21 cellular contexts compared by ENCODE assay signal in the genomic region with DNA sequence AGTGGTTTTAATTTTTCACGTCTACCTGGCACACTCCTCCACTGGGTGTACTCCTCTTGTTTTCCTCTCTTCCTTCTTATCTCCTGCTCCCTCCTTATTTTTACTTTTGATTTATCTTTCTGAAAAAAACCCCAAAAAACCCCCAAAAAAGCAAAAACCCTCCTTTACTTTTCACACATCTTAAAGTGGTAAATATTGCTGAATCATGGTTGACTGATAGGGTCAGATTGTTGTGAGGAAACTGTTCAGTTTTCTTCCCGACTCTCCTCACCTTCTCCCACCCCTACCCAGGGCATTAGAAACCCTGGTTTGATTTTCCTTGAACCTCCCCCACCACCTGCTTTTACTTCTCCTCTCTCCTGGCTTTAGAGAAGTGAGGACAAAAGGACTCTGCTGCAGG. TPM values are rescaled to one million over a fixed set of nuclear protein-coding genes. Genes with fewer than 3 reads are reported as not detected.
A peak's percentile ranks its signal among the peaks of the same experiment; 100 is the strongest.
DNase-seq lines count a peak whose midpoint lies in the region; ATAC-seq, FAIRE-seq and TF ChIP-seq lines count a peak whose summit lies in the region.
"Had no signal": no experiment of that assay in that cellular context is flagged by ENCODE, and none has a peak within 500 bp of the region (broad histone marks: within the 10 kb centered on the region; RNA-seq: fewer than 3 reads in every experiment).

No MANE protein-coding gene starts in this region.

- H2BK15ac ChIP-seq in IMR-90 (ENCODE audit: low read depth, low read length), result no peak overlapping the region

- H3K4ac ChIP-seq in IMR-90 (ENCODE audit: low read depth, low read length), result no peak overlapping the region

- FAIRE-seq in HepG2 (lab: Jason Lieb, UNC) (no peak), GM12878 (lab: Jason Lieb, UNC) (no peak)
- FAIRE-seq: D721Med, G401.6 had no signal

- H3K36me3 ChIP-seq in HepG2 (replicated peaks in 1 of 2; ENCODE audit: control insufficient read depth in 1 of 2, insufficient read depth in 2 of 2, low read length in 2 of 2) (no peaks in the 10 kb centered on the region), right lobe of liver (no peaks in the 10 kb centered on the region), IMR-90 (ENCODE audit: control insufficient read depth, insufficient read depth, low read length) (no peaks in the 10 kb centered on the region), GM12878 (ENCODE audit: control insufficient read depth in 2 of 2, insufficient read depth in 2 of 2, low read length in 1 of 2) (no peaks in the 10 kb centered on the region)

- no peaks in the 10 kb centered on the region for H3K27me3 ChIP-seq in HepG2 (ENCODE audit: control insufficient read depth in 1 of 2, insufficient read depth in 2 of 2, low read length in 2 of 2)
- no peaks in the 10 kb centered on the region for H3K27me3 ChIP-seq in right lobe of liver
- H3K27me3 ChIP-seq in IMR-90 (ENCODE audit: control insufficient read depth, insufficient read depth, low read length), result no peaks in the 10 kb centered on the region
- H3K27me3 ChIP-seq in GM12878 (replicated peaks in 1 of 2; ENCODE audit: control insufficient read depth in 2 of 2, insufficient read depth in 2 of 2, low read length in 1 of 2), result no peaks in the 10 kb centered on the region

- H3K4me1 ChIP-seq in HepG2 (ENCODE audit: insufficient read depth, low read length) (no peaks in the 10 kb centered on the region), right lobe of liver (no peaks in the 10 kb centered on the region), IMR-90 (ENCODE audit: control insufficient read depth, insufficient read depth, low read length) (no peaks in the 10 kb centered on the region), GM12878 (ENCODE audit: control insufficient read depth, insufficient read depth, low read length) (peaks cover 25% of the 10 kb centered on the region)

- no peak overlapping the region for H4K8ac ChIP-seq in IMR-90 (ENCODE audit: low read depth in 2 of 2, low read length in 2 of 2)

- no peak for TF ChIP-seq CTCF in HepG2 (CRISPR knock-in tag; IDR thresholded peaks at IDR 0.05)
- no peak for TF ChIP-seq CTCF in right lobe of liver (IDR thresholded peaks at IDR 0.05)
- TF ChIP-seq CTCF in IMR-90 (conservative IDR thresholded peaks at IDR 0.05; ENCODE audit: low read depth, low read length), result no peak
- TF ChIP-seq CTCF in GM12878 (IDR thresholded peaks at IDR 0.05 in 2 of 3, conservative IDR thresholded peaks at IDR 0.05 in 1 of 3; ENCODE audit: control insufficient read depth in 2 of 3, extremely low read depth in 1 of 3, insufficient read depth in 1 of 3, low read depth in 3 of 3, low read length in 3 of 3), result no peak

- no TSS peak for BruUV-seq in HepG2 (replicated peaks; lab: Mats Ljungman, UMichigan)
- no TSS peak for BruUV-seq in IMR-90 (replicated peaks; lab: Mats Ljungman, UMichigan)
- no TSS peak for BruUV-seq in GM12878 (replicated peaks; lab: Mats Ljungman, UMichigan)

- no peak overlapping the region for H3K23ac ChIP-seq in IMR-90 (ENCODE audit: low read depth, low read length)

- H3K14ac ChIP-seq in IMR-90 (replicated peaks; ENCODE audit: low read depth, low read length), result no peak overlapping the region

- H4K91ac ChIP-seq in IMR-90 (ENCODE audit: insufficient read depth, low read depth, low read length), result no peak overlapping the region

- in situ Hi-C loops in HepG2 (cut with HindIII; ENCODE audit: extremely low pct_ligation_motif_present, low pct_unique_long_range_greater_than_20kb) (no loop called here), IMR-90 (cut with MboI; ENCODE audit: low sequenced_read_pairs) (loop anchor here (25.0 kb wide), 1 partner anchor 98 kb away; no protein-coding TSS in a partner anchor), GM12878 (cut with MboI) (no loop called here)

- TF ChIP-seq EP300 in HepG2 (IDR thresholded peaks at IDR 0.05; ENCODE audit: low read depth in 2 of 2, low read length in 2 of 2), result no peak
- no peak for TF ChIP-seq EP300 in HepG2 (CRISPR knock-in tag; IDR thresholded peaks at IDR 0.05; ENCODE audit: borderline replicate concordance)
- TF ChIP-seq EP300 in GM12878 (IDR thresholded peaks at IDR 0.05; ENCODE audit: borderline replicate concordance in 1 of 2, control insufficient read depth in 1 of 2, low read depth in 2 of 2, low read length in 2 of 2), result no peak

- peaks cover 22% of the 10 kb centered on the region; the same call in 1 of the 2 replicates for H3K9me3 ChIP-seq in HepG2 (ENCODE audit: low read length)
- no peaks in the 10 kb centered on the region for H3K9me3 ChIP-seq in right lobe of liver
- H3K9me3 ChIP-seq in IMR-90 (ENCODE audit: control insufficient read depth, insufficient read depth, low read length), result no peaks in the 10 kb centered on the region
- no peaks in the 10 kb centered on the region; the same call in 1 of the 3 replicates for H3K9me3 ChIP-seq in GM12878 (replicated peaks; ENCODE audit: control insufficient read depth, insufficient read depth, low read length)
- H3K9me3 ChIP-seq: SK-N-SH had no signal

- H2BK120ac ChIP-seq in IMR-90 (ENCODE audit: low read depth, low read length), result no peak overlapping the region

- H4K5ac ChIP-seq in IMR-90 (ENCODE audit: low read depth, low read length), result no peak overlapping the region

- no peak overlapping the region for H2BK20ac ChIP-seq in IMR-90 (ENCODE audit: low read depth, low read length)

- no peak overlapping the region for H3K56ac ChIP-seq in IMR-90 (ENCODE audit: extremely low read depth, insufficient read depth, low read length)

- dilution Hi-C loops in IMR-90 (cut with HindIII; ENCODE audit: low sequenced_read_pairs, unreplicated experiment), result no loop called here

- CTCF ChIA-PET in HepG2 (lab: Yijun Ruan, JAX; ENCODE audit: low intra/inter-chr PET ratio, low total read pairs) (no interaction called here), IMR-90 (lab: Yijun Ruan, JAX) (no interaction called here), GM12878 (lab: Yijun Ruan, JAX) (no interaction called here)

- RAD21 ChIA-PET in GM12878 (lab: Charles Lee; ENCODE audit: unreplicated experiment), result no interaction called here

- TF ChIP-seq POLR2A in HepG2 (IDR thresholded peaks at IDR 0.05; ENCODE audit: insufficient read depth in 1 of 2, low read depth in 2 of 2, low read length in 2 of 2) (no peak), right lobe of liver (IDR thresholded peaks at IDR 0.05) (no peak), IMR-90 (IDR thresholded peaks at IDR 0.05; ENCODE audit: low read depth, low read length) (no peak), GM12878 (IDR thresholded peaks at IDR 0.05; ENCODE audit: low read depth, low read length) (no peak)

- H3K9ac ChIP-seq in HepG2 (ENCODE audit: insufficient read depth, low read depth, low read length) (no peak overlapping the region), IMR-90 (ENCODE audit: low read depth, low read length) (no peak overlapping the region), GM12878 (ENCODE audit: control insufficient read depth, insufficient read depth, low read length) (0 out of 2 replicates have a peak overlapping the region, but pooled peaks have one; percentile 48)
- H3K9ac ChIP-seq: SK-N-SH had no signal

- H2AK5ac ChIP-seq in IMR-90 (ENCODE audit: low read depth, low read length), result no peak overlapping the region

- no peak overlapping the region for H3K4me3 ChIP-seq in HepG2 (replicated peaks in 1 of 3; ENCODE audit: insufficient read depth in 1 of 3, low read depth in 2 of 3, low read length in 3 of 3)
- H3K4me3 ChIP-seq in right lobe of liver, result no peak overlapping the region
- H3K4me3 ChIP-seq in IMR-90 (ENCODE audit: insufficient read depth, low read depth, low read length), result no peak overlapping the region
- no peak overlapping the region for H3K4me3 ChIP-seq in GM12878

- POLR2A ChIA-PET in HepG2 (lab: Yijun Ruan, JAX) (no interaction called here), IMR-90 (lab: Charles Lee; ENCODE audit: unreplicated experiment) (no interaction called here), GM12878 (lab: Charles Lee) (no interaction called here)

- no peak overlapping the region for H2AFZ ChIP-seq in HepG2 (ENCODE audit: low read length)
- H2AFZ ChIP-seq in IMR-90 (replicated peaks; ENCODE audit: low read length, poor library complexity), result no peak overlapping the region
- H2AFZ ChIP-seq in GM12878 (ENCODE audit: control insufficient read depth, low read depth, low read length), result no peak overlapping the region

- H4K20me1 ChIP-seq in HepG2 (ENCODE audit: insufficient read depth, low read length) (no peaks in the 10 kb centered on the region), IMR-90 (ENCODE audit: insufficient read depth, low read length) (no peaks in the 10 kb centered on the region), GM12878 (ENCODE audit: control insufficient read depth, insufficient read depth) (no peaks in the 10 kb centered on the region)

- no peak overlapping the region for H2AK9ac ChIP-seq in IMR-90 (replicated peaks; ENCODE audit: low read depth, low read length, poor library complexity)

- ATAC-seq in HepG2, result no peak
- ATAC-seq in right lobe of liver, result no peak
- no peak for ATAC-seq in IMR-90 (ENCODE audit: low read depth)
- no peak for ATAC-seq in GM12878
- no peak for ATAC-seq in GM19328 (IDR thresholded peaks at IDR 0.05; ENCODE audit: unreplicated experiment)
- ATAC-seq in HG02938 (IDR thresholded peaks at IDR 0.05; ENCODE audit: unreplicated experiment), result no peak
- ATAC-seq: PC-3, T-helper 17 cell had no signal

- H3K4me2 ChIP-seq in HepG2 (ENCODE audit: low read depth, low read length) (no peak overlapping the region), IMR-90 (ENCODE audit: low read depth, low read length) (no peak overlapping the region), GM12878 (ENCODE audit: control insufficient read depth, insufficient read depth) (peak overlapping the region; percentile 88; the same call in 1 of the 2 replicates)
- H3K4me2 ChIP-seq: SK-N-SH had no signal

- H2BK5ac ChIP-seq in IMR-90 (ENCODE audit: low read depth, low read length, poor library complexity, severe bottlenecking), result no peak overlapping the region

- no peaks in the 10 kb centered on the region for H3K79me2 ChIP-seq in HepG2 (ENCODE audit: insufficient read depth, low read length)
- H3K79me2 ChIP-seq in GM12878 (ENCODE audit: control insufficient read depth, insufficient read depth, low read length), result no peaks in the 10 kb centered on the region

- H3K27ac ChIP-seq in HepG2 (ENCODE audit: extremely low read length, insufficient read depth, low read length) (no peak overlapping the region), right lobe of liver (no peak overlapping the region), IMR-90 (ENCODE audit: insufficient read depth, low read length) (no peak overlapping the region), GM12878 (ENCODE audit: control insufficient read depth, insufficient read depth) (peak overlapping the region; percentile 89)

- SMC1A ChIA-PET in GM12878 (lab: Charles Lee; ENCODE audit: uncharacterized antibody, unreplicated experiment), result no interaction called here

- TF ChIP-seq RAD21 in HepG2 (CRISPR knock-in tag; IDR thresholded peaks at IDR 0.05) (no peak), IMR-90 (IDR thresholded peaks at IDR 0.05; ENCODE audit: low read length) (no peak), GM12878 (IDR thresholded peaks at IDR 0.05; ENCODE audit: insufficient read depth, low read depth, low read length) (no peak)

- H3K18ac ChIP-seq in IMR-90 (ENCODE audit: low read depth, low read length), result no peak overlapping the region

- no peak for DNase-seq in HepG2 (ENCODE audit: low spot score)
- DNase-seq in right lobe of liver, result no peak
- no peak for DNase-seq in IMR-90
- DNase-seq in GM12878 (ENCODE audit: low read depth, low spot score), result no peak
- DNase-seq in HT-29 (ENCODE audit: low spot score), result no peak
- no peak for DNase-seq in DMS 273 (lab: John Stamatoyannopoulos, UW; ENCODE audit: unreplicated experiment)
- DNase-seq: 8988T; CD4-positive, alpha-beta T cell; DMS53; H7; KG1; MM.1S; NCI-H2029; NCI-H69; PC-3; SK-N-SH; T-helper 17 cell had no signal

- intact Hi-C loops in HepG2 (cut with micrococcal nuclease; ENCODE audit: unreplicated experiment), result no loop called here
- intact Hi-C loops in right lobe of liver (cut with DNase I), result no loop called here
- intact Hi-C loops in IMR-90 (cut with micrococcal nuclease), result no loop called here
- intact Hi-C loops in GM12878 (cut with micrococcal nuclease; ENCODE audit: unreplicated experiment), result no loop called here

- H3K9me1 ChIP-seq in IMR-90 (ENCODE audit: insufficient read depth, low read length), result no peaks in the 10 kb centered on the region

- no peaks in the 10 kb centered on the region for H3K79me1 ChIP-seq in IMR-90 (ENCODE audit: low read depth in 1 of 2, low read length in 2 of 2)

- WGBS in HepG2 (ENCODE audit: low lambda C conversion rate), result 45% methylated on average over 2 of the region's 2 CpGs
- 43% methylated on average over 1 of the region's 2 CpGs for WGBS in right lobe of liver (ENCODE audit: insufficient coverage, low coverage, low lambda C conversion rate, missing lambda C conversion rate)
- no CpG with 5 or more reads among the region's 2 CpGs for WGBS in IMR-90 (ENCODE audit: extremely low coverage in 2 of 2, insufficient read length in 1 of 2), 2 experiments
- 46% methylated on average over 2 of the region's 2 CpGs for WGBS in GM12878 (ENCODE audit: insufficient coverage, insufficient replicate concordance, low lambda C conversion rate, missing lambda C conversion rate)

RNA-seq across cellular contexts. Expression of a gene that starts 25.4 kb away (rescaled TPM):
- total RNA-seq in HepG2 (2016; rRNA removed; fragmentation: Illumina TruSeq; extraction: Trizol), result 2.8 and 3.1 TPM in 2 replicates
- total RNA-seq in HepG2 (2016; cell fraction: cytosol; rRNA removed; fragmentation: Illumina TruSeq; extraction: Trizol; ENCODE audit: low read depth), result 0.91 and 1.7 TPM in 2 replicates
- total RNA-seq in HepG2 (2016; cell fraction: insoluble cytoplasmic fraction; rRNA removed; fragmentation: Illumina TruSeq; extraction: Trizol), result 1.8 and 2.8 TPM in 2 replicates
- 3.5 and 4.2 TPM in 2 replicates for total RNA-seq in HepG2 (2016; cell fraction: membrane; rRNA removed; fragmentation: Illumina TruSeq; extraction: Trizol)
- total RNA-seq in HepG2 (2016; cell fraction: nucleus; rRNA removed; fragmentation: Illumina TruSeq; extraction: Trizol), result 3.7 and 4.1 TPM in 2 replicates
- polyA plus RNA-seq in HepG2 (2011; rRNA removed), result 0.78 and 0.79 TPM in 2 replicates
- polyA plus RNA-seq in HepG2 (2011; cell fraction: cytosol; rRNA removed), result 0.56 and 0.59 TPM in 2 replicates
- polyA plus RNA-seq in HepG2 (2011; cell fraction: nucleus; rRNA removed), result 1.0 and 1.1 TPM in 2 replicates
- 0.80 and 1.4 TPM in 2 replicates for polyA plus RNA-seq in HepG2 (2012)
- 1.2 TPM in 2 replicates for polyA plus RNA-seq in HepG2 (2016; cell fraction: cytosol; fragmentation: Illumina TruSeq; extraction: Trizol; ENCODE audit: low read depth)
- 2.7 and 2.9 TPM in 2 replicates for polyA plus RNA-seq in HepG2 (2016; cell fraction: insoluble cytoplasmic fraction; fragmentation: Illumina TruSeq; extraction: Trizol; ENCODE audit: low read depth)
- polyA plus RNA-seq in HepG2 (2016; cell fraction: membrane; fragmentation: Illumina TruSeq; extraction: Trizol; ENCODE audit: low read depth), result 2.8 and 3.0 TPM in 2 replicates
- polyA plus RNA-seq in HepG2 (2016; cell fraction: nucleus; fragmentation: Illumina TruSeq; extraction: Trizol; ENCODE audit: insufficient read depth, low read depth), result 3.4 and 3.6 TPM in 2 replicates
- 0.37 and 2.5 TPM in 2 replicates for polyA minus RNA-seq in HepG2 (2011; rRNA and poly(A)+ RNA removed; ENCODE audit: low replicate concordance)
- 0.18 and 0.79 TPM in 2 replicates for polyA minus RNA-seq in HepG2 (2011; cell fraction: cytosol; rRNA and poly(A)+ RNA removed)
- 1.4 and 1.9 TPM in 2 replicates for polyA minus RNA-seq in HepG2 (2011; cell fraction: nucleus; rRNA and poly(A)+ RNA removed)
- total RNA-seq in right lobe of liver, result 1 to 10 TPM in 1 of 6 experiments, under 1 TPM in 5; 0.49 to 1.1 (median 0.63) TPM
- total RNA-seq in IMR-90 (2012; rRNA removed), result 0.54 and 1.1 TPM in 2 replicates
- 1.0 and 1.2 TPM in 2 replicates for polyA plus RNA-seq in IMR-90 (2012; rRNA removed)
- 0.67 and 0.75 TPM in 2 replicates for polyA plus RNA-seq in IMR-90 (2012; cell fraction: cytosol; rRNA removed)
- polyA plus RNA-seq in IMR-90 (2012; cell fraction: nucleus; rRNA removed; ENCODE audit: low replicate concordance), result 2.3 and 2.6 TPM in 2 replicates
- 1.3 and 1.7 TPM in 2 replicates for total RNA-seq in GM12878 (2013; cell fraction: nucleolus; rRNA removed)
- 0.11 and 0.40 TPM in 2 replicates for total RNA-seq in GM12878 (2014; rRNA removed)
- total RNA-seq in GM12878 (2014; rRNA removed; fragmentation: Illumina TruSeq; extraction: Trizol), result 0.27 and 0.55 TPM in 2 replicates
- 0.61 and 1.1 TPM in 2 replicates for total RNA-seq in GM12878 (2021)
- polyA plus RNA-seq in GM12878 (2011; ENCODE audit: low read depth), result 2.8 TPM
- polyA plus RNA-seq in GM12878 (2011; rRNA removed), result 0.33 and 0.57 TPM in 2 replicates
- 0.33 and 0.36 TPM in 2 replicates for polyA plus RNA-seq in GM12878 (2011; cell fraction: cytosol; rRNA removed)
- polyA plus RNA-seq in GM12878 (2011; cell fraction: nucleus; rRNA removed), result 0.61 and 0.72 TPM in 2 replicates
- 5.3 and 5.5 TPM in 2 replicates for polyA plus RNA-seq in GM12878 (2012)
- polyA plus RNA-seq in GM12878 (2014; fragmentation: Illumina TruSeq; extraction: Trizol), result 0.35 and 0.40 TPM in 2 replicates
- under 1 TPM; 0.11 to 0.13 TPM for polyA plus RNA-seq in GM12878 (2014; fragmentation: Nextera tagmentation; extraction: Ambion mirVana)
- polyA plus RNA-seq in GM12878 (2014; rRNA removed), result 0.80 and 1.2 TPM in 2 replicates
- 1 to 10 TPM; 1.1 to 1.2 TPM for polyA plus RNA-seq in GM12878 (2016; fragmentation: Nextera tagmentation; extraction: Ambion mirVana)
- polyA minus RNA-seq in GM12878 (2011; rRNA and poly(A)+ RNA removed), result 0.80 and 1.9 TPM in 2 replicates
- polyA minus RNA-seq in GM12878 (2011; cell fraction: cytosol; rRNA and poly(A)+ RNA removed), result not detected in 2 replicates
- 1.2 and 1.9 TPM in 2 replicates for polyA minus RNA-seq in GM12878 (2011; cell fraction: nucleus; rRNA and poly(A)+ RNA removed)
- total RNA-seq in HT-29 (2014; rRNA removed; shearing (Covaris generic)), result 1.2 TPM in 1 of 2 replicates, not detected in the other
- total RNA-seq: CD4-positive, alpha-beta T cell; T-helper 17 cell had no signal
